In genomic region chr5:65862384-65862783, GRCh38 we compare ENCODE assay signal across 17 cellular contexts.
DNase-seq lines count a peak whose midpoint lies in the region; ATAC-seq and TF ChIP-seq lines count a peak whose summit lies in the region.
"Had no signal": no experiment of that assay in that cellular context is flagged by ENCODE, and none has a peak within 500 bp of the region (broad histone marks: within the 10 kb centered on the region; RNA-seq: fewer than 3 reads in every experiment).

No MANE protein-coding gene starts in this region.

- H3K9me2 ChIP-seq in Loucy (replicated peaks; ENCODE audit: low read depth, low read length): no peaks in the 10 kb centered on the region

- intact Hi-C loops in stomach (cut with DNase I; ENCODE audit: low total_unique reads): no loop called here

- no peak for TF ChIP-seq POLR2A in stomach (IDR thresholded peaks at IDR 0.05)

- H3K36me3 ChIP-seq in Loucy (ENCODE audit: insufficient read depth, low read length) (no peaks in the 10 kb centered on the region), brain microvascular endothelial cell (replicated peaks) (no peaks in the 10 kb centered on the region), mesenchymal stem cell (ENCODE audit: control insufficient read depth in 1 of 2, insufficient read depth in 2 of 2, low read depth in 1 of 2, low read length in 2 of 2) (no peaks in the 10 kb centered on the region), stomach (no peaks in the 10 kb centered on the region)
- H3K36me3 ChIP-seq: esophagus squamous epithelium had no signal

- H3K27ac ChIP-seq in brain microvascular endothelial cell: peak overlapping the region; percentile 64
- peak overlapping the region; percentile 69 for H3K27ac ChIP-seq in mesenchymal stem cell (ENCODE audit: low read length, poor library complexity, severe bottlenecking)
- H3K27ac ChIP-seq in stomach: no peak overlapping the region
- H3K27ac ChIP-seq: esophagus squamous epithelium had no signal

- H2AK5ac ChIP-seq in mesenchymal stem cell (ENCODE audit: low read length, severe bottlenecking): no peak overlapping the region

- H3K9me3 ChIP-seq in Loucy (ENCODE audit: insufficient read depth, low read depth, low read length) (no peaks in the 10 kb centered on the region), mesenchymal stem cell (ENCODE audit: control insufficient read depth, low read length) (no peaks in the 10 kb centered on the region), stomach (no peaks in the 10 kb centered on the region)
- H3K9me3 ChIP-seq: esophagus squamous epithelium had no signal

- H2AFZ ChIP-seq in Loucy (ENCODE audit: low read length) (peak overlapping the region; percentile 64), mesenchymal stem cell (ENCODE audit: low read depth, low read length) (no peak overlapping the region)

- ATAC-seq in HG03039 (IDR thresholded peaks at IDR 0.05; ENCODE audit: unreplicated experiment) (no peak), GM18861 (IDR thresholded peaks at IDR 0.05; ENCODE audit: unreplicated experiment) (no peak)
- ATAC-seq: right cardiac atrium had no signal

- H3K23ac ChIP-seq in mesenchymal stem cell (ENCODE audit: low read length in 2 of 2): no peak overlapping the region

- H2BK5ac ChIP-seq in mesenchymal stem cell (ENCODE audit: low read depth, low read length, poor library complexity, severe bottlenecking): peak overlapping the region; percentile 8

- no peak for TF ChIP-seq EP300 in stomach (IDR thresholded peaks at IDR 0.05)

- H4K8ac ChIP-seq in mesenchymal stem cell (ENCODE audit: low read length): no peak overlapping the region

- H3K27me3 ChIP-seq in Loucy (ENCODE audit: insufficient read depth, low read length, poor library complexity, severe bottlenecking) (no peaks in the 10 kb centered on the region), brain microvascular endothelial cell (replicated peaks) (no peaks in the 10 kb centered on the region), mesenchymal stem cell (ENCODE audit: control insufficient read depth in 1 of 2, insufficient read depth in 1 of 2, low read length in 2 of 2) (no peaks in the 10 kb centered on the region), stomach (no peaks in the 10 kb centered on the region)
- H3K27me3 ChIP-seq: esophagus squamous epithelium had no signal

- H4K91ac ChIP-seq in mesenchymal stem cell (ENCODE audit: low read length): no peak overlapping the region

- H3K4me1 ChIP-seq in Loucy (ENCODE audit: insufficient read depth, low read length, poor library complexity, severe bottlenecking) (peaks cover 15% of the 10 kb centered on the region), mesenchymal stem cell (ENCODE audit: control insufficient read depth, insufficient read depth, low read depth, low read length) (peaks cover 10% of the 10 kb centered on the region), stomach (no peaks in the 10 kb centered on the region)
- H3K4me1 ChIP-seq: esophagus squamous epithelium had no signal

- H3K4me2 ChIP-seq in Loucy (ENCODE audit: low read depth, low read length, poor library complexity, severe bottlenecking) (no peak overlapping the region), mesenchymal stem cell (ENCODE audit: low read length, poor library complexity, severe bottlenecking) (no peak overlapping the region)

- no peak overlapping the region for H3K14ac ChIP-seq in mesenchymal stem cell (ENCODE audit: low read length in 2 of 2)

- H2BK15ac ChIP-seq in mesenchymal stem cell (ENCODE audit: low read depth, poor library complexity, severe bottlenecking): no peak overlapping the region

- in situ Hi-C loops in brain microvascular endothelial cell (cut with HindIII; ENCODE audit: low pct_ligation_motif_present, low sequenced_read_pairs): no loop called here

- H3K4me3 ChIP-seq in AG10803 (ENCODE audit: low read length) (no peak overlapping the region), Loucy (ENCODE audit: low read length, poor library complexity, severe bottlenecking) (no peak overlapping the region), brain microvascular endothelial cell (ENCODE audit: low read depth, low read length) (no peak overlapping the region), mesenchymal stem cell (ENCODE audit: insufficient read depth in 1 of 2, low read depth in 1 of 2, low read length in 2 of 2) (no peak overlapping the region), stomach (no peak overlapping the region)
- H3K4me3 ChIP-seq: esophagus squamous epithelium, K562 had no signal

- H4K20me1 ChIP-seq in Loucy (ENCODE audit: insufficient read depth, low read length, poor library complexity, severe bottlenecking): no peaks in the 10 kb centered on the region

- no peaks in the 10 kb centered on the region for H3K79me2 ChIP-seq in Loucy (ENCODE audit: insufficient read depth, low read length)

- no peak overlapping the region for H2BK12ac ChIP-seq in mesenchymal stem cell (ENCODE audit: low read length in 2 of 2)

- no peak overlapping the region for H2BK120ac ChIP-seq in mesenchymal stem cell (ENCODE audit: low read depth, low read length)

- no peaks in the 10 kb centered on the region for H3F3A ChIP-seq in Loucy (ENCODE audit: low read depth)

- DNase-seq in AG10803 (ENCODE audit: low read depth) (peak; percentile 57), brain microvascular endothelial cell (no peak), mesenchymal stem cell (no peak), OCI-M2 (lab: John Stamatoyannopoulos, UW; ENCODE audit: unreplicated experiment) (no peak), stomach (no peak)
- DNase-seq: activated CD4-positive, alpha-beta T cell treated with anti-CD3 and anti-CD28 coated beads, Interleukin-2, amount 50 U/mL, for 4 hours; activated naive CD4-positive, alpha-beta T cell treated with anti-CD3 and anti-CD28 coated beads, Interleukin-2, amount 10 ng/mL, durations not matched to agents 7 days and 5 days; activated T-cell treated with anti-CD3 and anti-CD28 coated beads, Interleukin-2, amount 50 U/mL, for 1 hour; esophagus squamous epithelium; midbrain; NCI-H1105 treated with DMSO at 0.1 percent for 48 hours; NCI-H774; right cardiac atrium had no signal

- H3K4ac ChIP-seq in mesenchymal stem cell (ENCODE audit: low read depth in 1 of 2, low read length in 2 of 2): no peak overlapping the region

- no peaks in the 10 kb centered on the region for H3K79me1 ChIP-seq in mesenchymal stem cell (replicated peaks; ENCODE audit: low read length, poor library complexity, severe bottlenecking)

- no peak for TF ChIP-seq CTCF in AG10803 (conservative IDR thresholded peaks at IDR 0.05; ENCODE audit: low read length)
- TF ChIP-seq CTCF in Loucy (conservative IDR thresholded peaks at IDR 0.05; ENCODE audit: low read length): no peak
- no peak for TF ChIP-seq CTCF in brain microvascular endothelial cell (IDR thresholded peaks at IDR 0.05; ENCODE audit: low read depth, low read length, missing control alignments)
- no peak for TF ChIP-seq CTCF in stomach (IDR thresholded peaks at IDR 0.05)

- H3K9ac ChIP-seq in Loucy (ENCODE audit: low read depth, low read length, poor library complexity, severe bottlenecking) (no peak overlapping the region), mesenchymal stem cell (ENCODE audit: low read length) (peak overlapping the region; percentile 59)

- H3K18ac ChIP-seq in mesenchymal stem cell (ENCODE audit: low read depth in 1 of 2, low read length in 2 of 2): no peak overlapping the region

Comparison
In these comparisons a context has a peak if more than half of its experiments do, and no peak if none do; other contexts are left out.
1. H3K27ac ChIP-seq: peak in brain microvascular endothelial cell (single experiment) and mesenchymal stem cell (single experiment); none in stomach (0 of 5).